9 cellular contexts compared by ENCODE assay signal in the genomic region with DNA sequence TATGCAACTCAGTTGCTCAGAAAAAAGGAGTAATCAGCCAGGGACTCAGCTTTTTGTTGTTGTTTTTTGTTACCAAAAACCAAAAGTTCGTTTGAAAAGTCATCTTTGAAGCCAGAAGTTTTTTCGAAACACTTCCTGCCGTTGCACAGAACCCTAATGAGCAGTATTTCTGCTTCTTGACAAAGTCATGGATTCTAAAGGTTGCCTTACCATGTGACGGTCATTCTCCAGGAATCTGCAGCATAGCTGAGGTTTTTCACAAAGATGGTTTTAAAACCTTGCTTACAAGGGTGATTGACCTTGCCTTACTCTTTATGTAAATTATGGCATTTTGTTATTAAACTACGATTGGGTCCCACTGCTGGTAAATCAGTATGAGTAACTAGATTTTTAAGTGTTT. TPM values are rescaled to one million over a fixed set of nuclear protein-coding genes. Genes with fewer than 3 reads are reported as not detected.
DNase-seq lines count a peak whose midpoint lies in the region; ATAC-seq and TF ChIP-seq lines count a peak whose summit lies in the region.
"Had no signal": no experiment of that assay in that cellular context is flagged by ENCODE, and none has a peak within 500 bp of the region (broad histone marks: within the 10 kb centered on the region; RNA-seq: fewer than 3 reads in every experiment).

No MANE protein-coding gene starts in this region.

- H3K36me3 ChIP-seq in adipocyte (ENCODE audit: control insufficient read depth, insufficient read depth, low read length, severe bottlenecking) (peaks cover 8% of the 10 kb centered on the region), spleen (peaks cover 0 to 16% (median 0%) of the 10 kb centered on the region in 6 donors)

- no peak for TF ChIP-seq POLR2A in spleen (IDR thresholded peaks at IDR 0.05)

- 8 to 15% (median 9%) methylated on average over 5 of the region's 5 CpGs for WGBS in spleen, 5 donors

- ATAC-seq in GM21737 (IDR thresholded peaks at IDR 0.05; ENCODE audit: unreplicated experiment): no peak
- ATAC-seq: GM12878 had no signal

- intact Hi-C loops in spleen (cut with DNase I; ENCODE audit: low total_unique reads): no loop called here

- H3K9ac ChIP-seq in adipocyte (ENCODE audit: low read length): peak overlapping the region; percentile 71

- no peaks in the 10 kb centered on the region for H3K9me3 ChIP-seq in adipocyte (ENCODE audit: control insufficient read depth, low read length)
- H3K9me3 ChIP-seq in spleen: no peaks in the 10 kb centered on the region

- H3K4me1 ChIP-seq in adipocyte (ENCODE audit: control insufficient read depth, insufficient read depth, low read length) (peaks cover 24% of the 10 kb centered on the region), spleen (peaks cover 5 to 68% (median 24%) of the 10 kb centered on the region in 6 donors)

- H3K27ac ChIP-seq in spleen: peak overlapping the region; percentile 79 to 98 (median 96)

- TF ChIP-seq CTCF in spleen (IDR thresholded peaks at IDR 0.05 in 8 of 11, conservative IDR thresholded peaks at IDR 0.05 in 3 of 11): no peak

- H3K4me3 ChIP-seq in adipocyte (ENCODE audit: low read length) (peak overlapping the region; percentile 93), spleen (peak overlapping the region; percentile 8 to 77 (median 56))
- H3K4me3 ChIP-seq: GM12878 had no signal

- H3K27me3 ChIP-seq in adipocyte (replicated peaks; ENCODE audit: control insufficient read depth, insufficient read depth, low read length): no peaks in the 10 kb centered on the region
- peaks cover 0 to 26% (median 4%) of the 10 kb centered on the region in 7 donors for H3K27me3 ChIP-seq in spleen (replicated peaks in 1 of 7)

- DNase-seq in HCEC 1CT: peak; percentile 78
- DNase-seq in adipocyte (ENCODE audit: low read depth): peak; percentile 65
- peak; percentile 86 for DNase-seq in iris pigment epithelial cell (ENCODE audit: low read depth)
- DNase-seq in spleen: no peak
- no peak for DNase-seq in NCI-H2171 (lab: John Stamatoyannopoulos, UW)
- DNase-seq in NCI-H69 (lab: John Stamatoyannopoulos, UW): no peak
- no peak for DNase-seq in mesenteric fat pad (ENCODE audit: low spot score)

RNA-seq across cellular contexts. Expression of a gene that starts 2.0 kb away (rescaled TPM):
- 10 to 100 TPM; 39.3 to 88.6 (median 51.3) TPM for total RNA-seq in spleen
- 10 to 100 TPM; 20.1 to 69.0 (median 35.6) TPM for polyA plus RNA-seq in spleen
- 33.2 TPM for total RNA-seq in mesenteric fat pad
- total RNA-seq: GM12878 had no signal

RNA-seq across cellular contexts. Expression of a gene that starts 53.2 kb away (rescaled TPM):
- total RNA-seq in spleen (under 1 TPM in 2 of 7 donors, not detected in 5; 0.28 to 0.52 TPM), mesenteric fat pad (not detected)
- polyA plus RNA-seq in spleen: not detected
- total RNA-seq: GM12878 had no signal
- polyA plus RNA-seq: GM12878 had no signal

Comparison
In these comparisons a context has a peak if more than half of its experiments do, and no peak if none do; other contexts are left out.
1. DNase-seq: peak in HCEC 1CT (single experiment), adipocyte (single experiment) and iris pigment epithelial cell (single experiment); none in spleen (single experiment), NCI-H2171 (single experiment), NCI-H69 (single experiment) and mesenteric fat pad (single experiment).